10 cellular contexts compared by ENCODE assay signal in genomic region chr7:32937344-32938174, GRCh38. TPM values are rescaled to one million over a fixed set of nuclear protein-coding genes. Genes with fewer than 3 reads are reported as not detected.
A peak's percentile ranks its signal among the peaks of the same experiment; 100 is the strongest.
DNase-seq lines count a peak whose midpoint lies in the region; ATAC-seq, FAIRE-seq and TF ChIP-seq lines count a peak whose summit lies in the region.
"Had no signal": no experiment of that assay in that cellular context is flagged by ENCODE, and none has a peak within 500 bp of the region (broad histone marks: within the 10 kb centered on the region; RNA-seq: fewer than 3 reads in every experiment).

No MANE protein-coding gene starts in this region.

- TF ChIP-seq EP300 in ovary (IDR thresholded peaks at IDR 0.05): no peak

- DNase-seq in DMS153 (lab: John Stamatoyannopoulos, UW) (peak; percentile 49), NCI-H345 (lab: John Stamatoyannopoulos, UW) (peak; percentile 48), endothelial cell of umbilical vein (ENCODE audit: low read depth, low spot score) (peak; percentile 57), ovary (peak; percentile 38 to 64 (median 57)), 8988T (no peak), GM19239 (ENCODE audit: insufficient read length, low spot score) (no peak)
- no peak for DNase-seq in activated naive CD4-positive, alpha-beta T cell treated with anti-CD3 and anti-CD28 coated beads, Interleukin-2, amount 50 U/mL, for 72 hours (ENCODE audit: low spot score in 2 of 2)

- no peak for TF ChIP-seq CTCF in endothelial cell of umbilical vein (IDR thresholded peaks at IDR 0.05; ENCODE audit: extremely low read depth in 1 of 2, insufficient read depth in 1 of 2, low read depth in 1 of 2, low read length in 2 of 2)
- no peak for TF ChIP-seq CTCF in ovary (IDR thresholded peaks at IDR 0.05)

- H3K36me3 Mint-ChIP-seq in activated naive CD4-positive, alpha-beta T cell treated with anti-CD3 and anti-CD28 coated beads, Interleukin-2, amount 50 U/mL, for 72 hours: peaks cover 9 to 21% of the 10 kb centered on the region in 2 donors

- no TSS peak for BruUV-seq in endothelial cell of umbilical vein (replicated peaks; lab: Mats Ljungman, UMichigan)

- H3K27me3 ChIP-seq in endothelial cell of umbilical vein (ENCODE audit: control insufficient read depth in 2 of 2, insufficient read depth in 2 of 2, low read length in 2 of 2): no peaks in the 10 kb centered on the region
- no peaks in the 10 kb centered on the region for H3K27me3 ChIP-seq in ovary

- no peak for ATAC-seq in GM18502 (IDR thresholded peaks at IDR 0.05; ENCODE audit: poor library complexity, unreplicated experiment)
- ATAC-seq in activated naive CD4-positive, alpha-beta T cell treated with anti-CD3 and anti-CD28 coated beads, Interleukin-2, amount 50 U/mL, for 72 hours: no peak

- no peak overlapping the region for H3K4me3 ChIP-seq in endothelial cell of umbilical vein (replicated peaks in 1 of 3; ENCODE audit: insufficient read depth in 1 of 3, low read depth in 1 of 3, low read length in 3 of 3)
- no peak overlapping the region for H3K4me3 ChIP-seq in ovary

- CTCF ChIA-PET in endothelial cell of umbilical vein (lab: Charles Lee): interaction anchor here (1.0 to 1.6 kb wide), 2 partner anchors 8 to 44 kb away, joined by 3 read pairs; no protein-coding TSS in a partner anchor

- no peaks in the 10 kb centered on the region for H3K9me1 ChIP-seq in endothelial cell of umbilical vein (replicated peaks; ENCODE audit: control insufficient read depth, extremely low read depth, insufficient read depth, low read length)

- H3K4me2 ChIP-seq in endothelial cell of umbilical vein (ENCODE audit: insufficient read depth, low read length): peak overlapping the region; percentile 37

- H3K9me3 ChIP-seq in endothelial cell of umbilical vein (replicated peaks; ENCODE audit: control insufficient read depth, insufficient read depth, low read length) (no peaks in the 10 kb centered on the region), ovary (no peaks in the 10 kb centered on the region)

- no peak for TF ChIP-seq POLR2A in endothelial cell of umbilical vein (IDR thresholded peaks at IDR 0.05; ENCODE audit: low read depth, low read length)
- no peak for TF ChIP-seq POLR2A in ovary (IDR thresholded peaks at IDR 0.05)

- H3K79me2 ChIP-seq in endothelial cell of umbilical vein (ENCODE audit: control insufficient read depth, insufficient read depth, low read length): peaks cover 53% of the 10 kb centered on the region

- H4K20me1 ChIP-seq in endothelial cell of umbilical vein (replicated peaks; ENCODE audit: control insufficient read depth, extremely low read depth, insufficient read depth, low read length): no peaks in the 10 kb centered on the region

- no peak overlapping the region for H2AFZ ChIP-seq in endothelial cell of umbilical vein (ENCODE audit: low read depth, low read length)

- H3K36me3 ChIP-seq in endothelial cell of umbilical vein (ENCODE audit: control insufficient read depth in 2 of 2, extremely low read depth in 1 of 2, insufficient read depth in 2 of 2, low read length in 2 of 2) (peaks cover 0 to 2% of the 10 kb centered on the region in 2 experiments), ovary (no peaks in the 10 kb centered on the region)

- H3K4me1 ChIP-seq in endothelial cell of umbilical vein (ENCODE audit: control insufficient read depth, extremely low read depth, insufficient read depth, low read length) (peaks cover 18% of the 10 kb centered on the region), ovary (ENCODE audit: insufficient read depth) (peaks cover 17% of the 10 kb centered on the region)

- no peak overlapping the region for H3K9ac ChIP-seq in endothelial cell of umbilical vein (replicated peaks; ENCODE audit: extremely low read depth, insufficient read depth, low read length)

- no peak overlapping the region for H3K27ac Mint-ChIP-seq in activated naive CD4-positive, alpha-beta T cell treated with anti-CD3 and anti-CD28 coated beads, Interleukin-2, amount 50 U/mL, for 72 hours

- POLR2A ChIA-PET in endothelial cell of umbilical vein (lab: Charles Lee): no interaction called here

- dilution Hi-C loops in endothelial cell of umbilical vein (cut with MboI; ENCODE audit: extremely low pct_ligation_motif_present, low sequenced_read_pairs): no loop called here

- H3K9me3 Mint-ChIP-seq in activated naive CD4-positive, alpha-beta T cell treated with anti-CD3 and anti-CD28 coated beads, Interleukin-2, amount 50 U/mL, for 72 hours: no peaks in the 10 kb centered on the region
- H3K9me3 Mint-ChIP-seq: neural crest cell had no signal

- intact Hi-C loops in endothelial cell of umbilical vein (cut with micrococcal nuclease) (no loop called here), ovary (cut with DNase I) (no loop called here)

- whole genome bisulfite sequencing in ovary, 3 donors: 38 to 43% (median 41%) methylated on average over 10 of the region's 10 CpGs

- FAIRE-seq in endothelial cell of umbilical vein (lab: Jason Lieb, UNC) (peak; percentile 85), GM19239 (lab: Jason Lieb, UNC) (no peak)
- FAIRE-seq: G401.6 had no signal

- H3K27ac ChIP-seq in endothelial cell of umbilical vein (ENCODE audit: insufficient read depth, low read depth, low read length) (no peak overlapping the region), ovary (no peak overlapping the region)

TF ChIP-seq in endothelial cell of umbilical vein, 7 proteins besides CTCF, POLR2A, EP300 and RAD21:
- TF ChIP-seq JUN (IDR thresholded peaks at IDR 0.05; ENCODE audit: borderline replicate concordance, insufficient read depth, insufficient read length, low read depth) (no peak), EZH2 (IDR thresholded peaks at IDR 0.05; ENCODE audit: borderline replicate concordance, low read depth, low read length, severe bottlenecking) (no peak), POLR2AphosphoS5 (IDR thresholded peaks at IDR 0.05; ENCODE audit: insufficient read depth, low read depth, low read length) (peak; percentile 3)
TF ChIP-seq in endothelial cell of umbilical vein: peak in this region for 1.

RNA-seq across cellular contexts. Expression of gene FKBP9, which starts 19.7 kb away (rescaled TPM):
- total RNA-seq in endothelial cell of umbilical vein (112 and 124 TPM in 2 replicates), ovary (100 to 1,000 TPM in 4 of 7 donors, 10 to 100 TPM in 3; 65.6 to 200 (median 101) TPM)
- polyA plus RNA-seq in endothelial cell of umbilical vein (88.7 and 100 TPM in 2 replicates), ovary (100 to 1,000 TPM in 1 of 2 donors, 10 to 100 TPM in 1; 53.2 to 142 TPM)
- 75.8 and 83.5 TPM in 2 replicates for polyA plus RNA-seq in endothelial cell of umbilical vein (2011; cell fraction: cytosol; rRNA removed)
- 52.2 and 62.7 TPM in 2 replicates for polyA plus RNA-seq in endothelial cell of umbilical vein (2011; cell fraction: nucleus; rRNA removed)
- 110 and 119 TPM in 2 replicates for polyA plus RNA-seq in endothelial cell of umbilical vein (2012)
- 168 and 189 TPM in 2 replicates for polyA minus RNA-seq in endothelial cell of umbilical vein
- 37.7 TPM for polyA minus RNA-seq in endothelial cell of umbilical vein (2011; cell fraction: cytosol; rRNA and poly(A)+ RNA removed)
- polyA minus RNA-seq in endothelial cell of umbilical vein (2011; cell fraction: nucleus; rRNA and poly(A)+ RNA removed): 36.8 and 49.7 TPM in 2 replicates
- 1 to 10 TPM in 1 of 2 donors, not detected in 1; 2.1 TPM for total RNA-seq in activated naive CD4-positive, alpha-beta T cell treated with anti-CD3 and anti-CD28 coated beads, Interleukin-2, amount 50 U/mL, for 72 hours

RNA-seq across cellular contexts. Expression of gene KBTBD2, which starts 46.0 kb away (rescaled TPM):
- total RNA-seq in endothelial cell of umbilical vein: 36.6 and 37.0 TPM in 2 replicates
- polyA plus RNA-seq in endothelial cell of umbilical vein: 19.8 and 24.8 TPM in 2 replicates
- polyA plus RNA-seq in endothelial cell of umbilical vein (2011; cell fraction: cytosol; rRNA removed): 21.3 and 23.0 TPM in 2 replicates
- 44.7 and 52.5 TPM in 2 replicates for polyA plus RNA-seq in endothelial cell of umbilical vein (2011; cell fraction: nucleus; rRNA removed)
- polyA plus RNA-seq in endothelial cell of umbilical vein (2012): 27.1 and 32.1 TPM in 2 replicates
- polyA minus RNA-seq in endothelial cell of umbilical vein: 51.4 and 51.5 TPM in 2 replicates
- 16.2 TPM for polyA minus RNA-seq in endothelial cell of umbilical vein (2011; cell fraction: cytosol; rRNA and poly(A)+ RNA removed)
- 65.4 and 86.4 TPM in 2 replicates for polyA minus RNA-seq in endothelial cell of umbilical vein (2011; cell fraction: nucleus; rRNA and poly(A)+ RNA removed)
- 10 to 100 TPM; 19.5 to 28.7 (median 23.6) TPM for total RNA-seq in ovary
- polyA plus RNA-seq in ovary: 10 to 100 TPM; 18.5 to 30.8 TPM
- total RNA-seq in activated naive CD4-positive, alpha-beta T cell treated with anti-CD3 and anti-CD28 coated beads, Interleukin-2, amount 50 U/mL, for 72 hours: 10 to 100 TPM; 35.7 to 49.5 TPM

Comparison
In these comparisons a context has a peak if more than half of its experiments do, and no peak if none do; other contexts are left out.
1. DNase-seq: peak in DMS153 (single experiment), NCI-H345 (single experiment), endothelial cell of umbilical vein (single experiment) and ovary (5 of 5); none in 8988T (single experiment), GM19239 (single experiment) and activated naive CD4-positive, alpha-beta T cell treated with anti-CD3 and anti-CD28 coated beads, Interleukin-2, amount 50 U/mL, for 72 hours (0 of 2).
2. RNA of gene FKBP9, which starts 19.7 kb away (total RNA-seq): 112 to 124 TPM in endothelial cell of umbilical vein and 65.6 to 200 TPM in ovary; 2.1 TPM in activated naive CD4-positive, alpha-beta T cell treated with anti-CD3 and anti-CD28 coated beads, Interleukin-2, amount 50 U/mL, for 72 hours; every median in the first group is over 10 times any median in the second.